22 cellular contexts compared by ENCODE assay signal in genomic region chr20:16107172-16107870, GRCh38.
A peak's percentile ranks its signal among the peaks of the same experiment; 100 is the strongest.
DNase-seq lines count a peak whose midpoint lies in the region; ATAC-seq and TF ChIP-seq lines count a peak whose summit lies in the region.
"Had no signal": no experiment of that assay in that cellular context is flagged by ENCODE, and none has a peak within 500 bp of the region (broad histone marks: within the 10 kb centered on the region; RNA-seq: fewer than 3 reads in every experiment).

No MANE protein-coding gene starts in this region.

- H4K8ac ChIP-seq in mesendoderm (ENCODE audit: low read depth, low read length) = no peak overlapping the region

- H2AK5ac ChIP-seq in mesendoderm (ENCODE audit: low read length) = no peak overlapping the region

- H3K4ac ChIP-seq in mesendoderm (ENCODE audit: low read depth, low read length) = no peak overlapping the region

- no CpG with 5 or more reads among the region's 7 CpGs for WGBS in mesendoderm (ENCODE audit: extremely low coverage, insufficient coverage, low lambda C conversion rate)

- no peak overlapping the region for H3K4me3 ChIP-seq in mesendoderm (ENCODE audit: low read length)
- H3K4me3 ChIP-seq: dorsolateral prefrontal cortex, lower lobe of right lung, MG63, prostate gland had no signal

- peak; percentile 74 for DNase-seq in D341Med (ENCODE audit: low spot score)
- DNase-seq in NCI-H1105 (lab: John Stamatoyannopoulos, UW) = peak; percentile 6
- DNase-seq in mesendoderm = peak; percentile 8
- DNase-seq in stimulated activated CD8-positive, alpha-beta memory T cell treated with anti-CD3 and anti-CD28 coated beads, Interleukin-4, amount 100 ng/mL, for 48 hours = no peak
- no peak for DNase-seq in activated T-cell treated with anti-CD3 and anti-CD28 coated beads, Interleukin-2, amount 50 U/mL, for 24 hours
- no peak for DNase-seq in DMS53 (lab: John Stamatoyannopoulos, UW)
- DNase-seq in activated T-cell treated with anti-CD3 and anti-CD28 coated beads for 4 hours = no peak
- DNase-seq: activated naive CD8-positive, alpha-beta T cell treated with anti-CD3 and anti-CD28 coated beads for 36 hours; activated T-cell treated with anti-CD3 and anti-CD28 coated beads, Interleukin-2, amount 50 U/mL, for 48 hours; brain microvascular endothelial cell; erythroblast; lower lobe of right lung; MG63; naive thymus-derived CD8-positive, alpha-beta T cell; NCI-H2081 treated with DMSO at 0.1 percent for 48 hours; stimulated activated naive CD8-positive, alpha-beta T cell treated with anti-CD3 and anti-CD28 coated beads, Interleukin-15, Interleukin-2, amounts not matched to agents 100 U/mL and 50 U/mL, for 24 hours; T1000; trophoblast cell had no signal

- H3K4me3 Mint-ChIP-seq in activated T-cell treated with anti-CD3 and anti-CD28 coated beads, Interleukin-2, amount 50 U/mL, for 24 hours = no peak overlapping the region
- H3K4me3 Mint-ChIP-seq: activated naive CD8-positive, alpha-beta T cell treated with anti-CD3 and anti-CD28 coated beads for 36 hours; B cell; naive thymus-derived CD8-positive, alpha-beta T cell had no signal

- peaks cover 3% of the 10 kb centered on the region for H3K9me3 Mint-ChIP-seq in activated T-cell treated with anti-CD3 and anti-CD28 coated beads, Interleukin-2, amount 50 U/mL, for 24 hours
- H3K9me3 Mint-ChIP-seq: activated naive CD8-positive, alpha-beta T cell treated with anti-CD3 and anti-CD28 coated beads for 36 hours had no signal

- H3K79me1 ChIP-seq in mesendoderm (ENCODE audit: low read length) = no peaks in the 10 kb centered on the region

- H3K4me2 ChIP-seq in mesendoderm (ENCODE audit: low read length) = no peak overlapping the region

- no peak overlapping the region for H2BK120ac ChIP-seq in mesendoderm (ENCODE audit: low read depth, low read length)

- H3K56ac ChIP-seq in mesendoderm (ENCODE audit: low read length) = no peak overlapping the region

- ATAC-seq in SK-N-SH treated with all-trans-retinoic acid at 6 μM for 48 hours = peak; percentile 47; the same call in 1 of the 3 replicates
- ATAC-seq: lower lobe of right lung; naive thymus-derived CD8-positive, alpha-beta T cell; stimulated activated naive CD8-positive, alpha-beta T cell treated with anti-CD3 and anti-CD28 coated beads, Interleukin-15, Interleukin-2, amounts not matched to agents 100 U/mL and 50 U/mL, for 24 hours had no signal

- H3K4me1 ChIP-seq in mesendoderm (ENCODE audit: control insufficient read depth, low read depth, low read length) = no peaks in the 10 kb centered on the region
- H3K4me1 ChIP-seq: lower lobe of right lung, prostate gland had no signal

- no peaks in the 10 kb centered on the region for H3K79me2 ChIP-seq in mesendoderm (ENCODE audit: control insufficient read depth, insufficient read depth, low read length)

- H3K9ac ChIP-seq in mesendoderm (ENCODE audit: low read length) = no peak overlapping the region

- H3K27me3 ChIP-seq in mesendoderm (ENCODE audit: insufficient read depth, low read length, poor library complexity) = no peaks in the 10 kb centered on the region
- H3K27me3 ChIP-seq: brain microvascular endothelial cell, MG63 had no signal

- no peaks in the 10 kb centered on the region for H3K27me3 Mint-ChIP-seq in activated T-cell treated with anti-CD3 and anti-CD28 coated beads, Interleukin-2, amount 50 U/mL, for 24 hours
- H3K27me3 Mint-ChIP-seq: activated naive CD8-positive, alpha-beta T cell treated with anti-CD3 and anti-CD28 coated beads for 36 hours; B cell had no signal

- H2BK15ac ChIP-seq in mesendoderm (replicated peaks; ENCODE audit: low read depth) = no peak overlapping the region

- no peak overlapping the region for H3K23ac ChIP-seq in mesendoderm (ENCODE audit: low read length)

- no peak overlapping the region for H3K18ac ChIP-seq in mesendoderm (ENCODE audit: low read length)

- no peaks in the 10 kb centered on the region for H3K4me1 Mint-ChIP-seq in activated T-cell treated with anti-CD3 and anti-CD28 coated beads, Interleukin-2, amount 50 U/mL, for 24 hours (ENCODE audit: low read depth)
- H3K4me1 Mint-ChIP-seq: activated naive CD8-positive, alpha-beta T cell treated with anti-CD3 and anti-CD28 coated beads for 36 hours had no signal

- H4K5ac ChIP-seq in mesendoderm (ENCODE audit: low read length) = no peak overlapping the region

- no peaks in the 10 kb centered on the region for H3K36me3 ChIP-seq in mesendoderm (ENCODE audit: control insufficient read depth, insufficient read depth, low read length)
- H3K36me3 ChIP-seq: brain microvascular endothelial cell, lower lobe of right lung, MG63, prostate gland had no signal

- no peak overlapping the region for H3K27ac ChIP-seq in mesendoderm (ENCODE audit: low read depth, low read length)
- H3K27ac ChIP-seq: brain microvascular endothelial cell, lower lobe of right lung, prostate gland had no signal

- H3K36me3 Mint-ChIP-seq in activated T-cell treated with anti-CD3 and anti-CD28 coated beads, Interleukin-2, amount 50 U/mL, for 24 hours (ENCODE audit: low read depth) = no peaks in the 10 kb centered on the region
- H3K36me3 Mint-ChIP-seq: activated naive CD8-positive, alpha-beta T cell treated with anti-CD3 and anti-CD28 coated beads for 36 hours; naive thymus-derived CD8-positive, alpha-beta T cell had no signal

- no peak overlapping the region for H2BK5ac ChIP-seq in mesendoderm (ENCODE audit: low read length)

- H3K27ac Mint-ChIP-seq in activated T-cell treated with anti-CD3 and anti-CD28 coated beads, Interleukin-2, amount 50 U/mL, for 24 hours = no peak overlapping the region
- H3K27ac Mint-ChIP-seq: activated naive CD8-positive, alpha-beta T cell treated with anti-CD3 and anti-CD28 coated beads for 36 hours; B cell; naive thymus-derived CD8-positive, alpha-beta T cell had no signal

TF ChIP-seq in SK-N-SH treated with all-trans-retinoic acid at 6 μM for 48 hours, 23 proteins besides CTCF, POLR2A, EP300 and RAD21:
- no peak for TF ChIP-seq ZFP3 (CRISPR knock-in tag; IDR thresholded peaks at IDR 0.05)
- TF ChIP-seq SNAI2 (CRISPR knock-in tag; IDR thresholded peaks at IDR 0.05) = no peak
- 0 out of 2 replicates have a peak, but pooled peaks have one; percentile 30 for TF ChIP-seq PPARA (CRISPR knock-in tag; IDR thresholded peaks at IDR 0.05; ENCODE audit: borderline replicate concordance)
- peak; percentile 21; the same call in 1 of the 2 replicates for TF ChIP-seq TCF4 (CRISPR knock-in tag; IDR thresholded peaks at IDR 0.05; ENCODE audit: borderline replicate concordance)

Comparison
In these comparisons a context has a peak if more than half of its experiments do, and no peak if none do; other contexts are left out.
1. DNase-seq: peak in D341Med (single experiment), NCI-H1105 (single experiment) and mesendoderm (single experiment); none in stimulated activated CD8-positive, alpha-beta memory T cell treated with anti-CD3 and anti-CD28 coated beads, Interleukin-4, amount 100 ng/mL, for 48 hours (single experiment), activated T-cell treated with anti-CD3 and anti-CD28 coated beads, Interleukin-2, amount 50 U/mL, for 24 hours (single experiment), DMS53 (single experiment) and activated T-cell treated with anti-CD3 and anti-CD28 coated beads for 4 hours (single experiment).